Comparison of ENCODE assay signal across 8 cellular contexts in genomic region chr11:62612366-62613274, GRCh38. TPM values are rescaled to one million over a fixed set of nuclear protein-coding genes. Genes with fewer than 3 reads are reported as not detected.
DNase-seq lines count a peak whose midpoint lies in the region; ATAC-seq and TF ChIP-seq lines count a peak whose summit lies in the region.

Gene EML3 (minus strand): TSS chr11:62612775. CDS start chr11:62612457, 318 bp downstream.
Gene ROM1 (plus strand): TSS chr11:62613257. CDS start chr11:62613282, 25 bp downstream.

- peak within 1 kb of the TSS; percentile 87 for H3K4me2 ChIP-seq in MM.1S (ENCODE audit: low read depth, low read length)

- peak within 1 kb of the TSS; percentile 94 for H3K4me3 Mint-ChIP-seq in activated naive CD8-positive, alpha-beta T cell treated with anti-CD3 and anti-CD28 coated beads, Interleukin-2, amount 50 U/mL, for 24 hours
- H3K4me3 Mint-ChIP-seq in progenitor cell of endocrine pancreas (ENCODE audit: low read depth): peak within 1 kb of the TSS; percentile 93

- no peaks in the 10 kb centered on the region for H3K36me3 ChIP-seq in MM.1S (replicated peaks; ENCODE audit: insufficient read depth, low read length)
- H3K36me3 ChIP-seq in upper lobe of left lung: peaks cover 3 to 61% (median 23%) of the 10 kb centered on the region in 4 donors

- TF ChIP-seq CTCF in GM10248 (IDR thresholded peaks at IDR 0.05; ENCODE audit: control extremely low read depth, extremely low read depth, low read depth, missing control alignments): peak; percentile 87
- peak; percentile 89 for TF ChIP-seq CTCF in MM.1S (IDR thresholded peaks at IDR 0.05; ENCODE audit: low read length)
- TF ChIP-seq CTCF in progenitor cell of endocrine pancreas (IDR thresholded peaks at IDR 0.05; ENCODE audit: unreplicated experiment): peak; percentile 99
- peak; percentile 94 to 99 (median 96) for TF ChIP-seq CTCF in upper lobe of left lung (IDR thresholded peaks at IDR 0.05)

- H3K4me3 ChIP-seq in MM.1S (ENCODE audit: low read length): peak within 1 kb of the TSS; percentile 82
- peak within 1 kb of the TSS; percentile 66 to 95 (median 78) for H3K4me3 ChIP-seq in upper lobe of left lung

- no peaks in the 10 kb centered on the region for H3K9me2 ChIP-seq in MM.1S (replicated peaks; ENCODE audit: insufficient read depth, low read length)

- no peak for TF ChIP-seq EP300 in upper lobe of left lung (IDR thresholded peaks at IDR 0.05)

- H3K27me3 ChIP-seq in MM.1S (replicated peaks; ENCODE audit: insufficient read depth, low read length) (no peaks in the 10 kb centered on the region), upper lobe of left lung (no peaks in the 10 kb centered on the region)

- H2AFZ ChIP-seq in MM.1S (ENCODE audit: low read length): peak within 1 kb of the TSS; percentile 79

- CTCF ChIA-PET in GM10248 (lab: Yijun Ruan, JAX): interaction anchor here (0.7 to 5.3 kb wide), 28 partner anchors 8 to 241 kb away, joined by 3 to 50 read pairs (median 4); partner anchors contain the start of genes B3GAT3, BSCL2, C11orf98 and CSKMT

- H3K9me3 Mint-ChIP-seq in activated naive CD8-positive, alpha-beta T cell treated with anti-CD3 and anti-CD28 coated beads, Interleukin-2, amount 50 U/mL, for 24 hours: no peaks in the 10 kb centered on the region
- no peaks in the 10 kb centered on the region for H3K9me3 Mint-ChIP-seq in progenitor cell of endocrine pancreas (ENCODE audit: low read depth)

- TF ChIP-seq POLR2A in upper lobe of left lung (IDR thresholded peaks at IDR 0.05): peak in 1 of 4 donors; percentile 33

- peak; percentile 73 for ATAC-seq in activated naive CD8-positive, alpha-beta T cell treated with anti-CD3 and anti-CD28 coated beads, Interleukin-2, amount 50 U/mL, for 24 hours
- ATAC-seq in left cardiac atrium (peak; percentile 90 to 91), upper lobe of left lung (ENCODE audit: low FRiP score in 2 of 2) (peak; percentile 89 to 94)

- peaks cover 13% of the 10 kb centered on the region for H3K79me2 ChIP-seq in MM.1S (ENCODE audit: low read length)

- H3K4me1 Mint-ChIP-seq in activated naive CD8-positive, alpha-beta T cell treated with anti-CD3 and anti-CD28 coated beads, Interleukin-2, amount 50 U/mL, for 24 hours: peaks cover 50% of the 10 kb centered on the region
- H3K4me1 Mint-ChIP-seq in progenitor cell of endocrine pancreas (ENCODE audit: low read depth): peaks cover 5% of the 10 kb centered on the region

- POLR2A ChIA-PET in GM10248 (lab: Yijun Ruan, JAX): interaction anchor here (1.3 to 1.6 kb wide), 2 partner anchors 21 to 52 kb away, joined by 6 to 9 read pairs; partner anchors contain the start of genes C11orf98, CSKMT and TUT1

- peak within 1 kb of the TSS; percentile 69 for H3K9ac ChIP-seq in MM.1S (ENCODE audit: low read length)

- H3F3A ChIP-seq in MM.1S (ENCODE audit: insufficient read depth, low read length): peaks cover 10% of the 10 kb centered on the region

- peaks cover 14% of the 10 kb centered on the region for H3K4me1 ChIP-seq in MM.1S (ENCODE audit: low read length)
- peaks cover 20 to 32% (median 21%) of the 10 kb centered on the region in 4 donors for H3K4me1 ChIP-seq in upper lobe of left lung

- H3K36me3 Mint-ChIP-seq in activated naive CD8-positive, alpha-beta T cell treated with anti-CD3 and anti-CD28 coated beads, Interleukin-2, amount 50 U/mL, for 24 hours (ENCODE audit: low read depth): peaks cover 27% of the 10 kb centered on the region
- peaks cover 2% of the 10 kb centered on the region for H3K36me3 Mint-ChIP-seq in progenitor cell of endocrine pancreas (ENCODE audit: insufficient read depth)

- H3K9me3 ChIP-seq in MM.1S (replicated peaks; ENCODE audit: insufficient read depth, low read length) (no peaks in the 10 kb centered on the region), upper lobe of left lung (no peaks in the 10 kb centered on the region)

- H3K27ac ChIP-seq in MM.1S (ENCODE audit: low read length): peak within 1 kb of the TSS; percentile 51; the same call in 1 of the 2 replicates
- peak within 1 kb of the TSS; percentile 95 to 99 (median 98) for H3K27ac ChIP-seq in upper lobe of left lung

- peak within 1 kb of the TSS; percentile 97 for H3K27ac Mint-ChIP-seq in activated naive CD8-positive, alpha-beta T cell treated with anti-CD3 and anti-CD28 coated beads, Interleukin-2, amount 50 U/mL, for 24 hours
- H3K27ac Mint-ChIP-seq in progenitor cell of endocrine pancreas: peak within 1 kb of the TSS; percentile 95

- WGBS in upper lobe of left lung, 2 donors: 1 to 7% methylated on average over 5 to 21 of the region's 89 CpGs

- peak; percentile 92 for DNase-seq in GM10248 (ENCODE audit: extremely low spot score)
- DNase-seq in HCEC 1CT: peak; percentile 80
- DNase-seq in MM.1S: peak; percentile 85
- peak; percentile 69 to 87 for DNase-seq in SW 1271 (lab: John Stamatoyannopoulos, UW)
- DNase-seq in activated naive CD8-positive, alpha-beta T cell treated with anti-CD3 and anti-CD28 coated beads, Interleukin-2, amount 50 U/mL, for 24 hours: peak; percentile 89
- DNase-seq in left cardiac atrium: peak; percentile 95
- DNase-seq in progenitor cell of endocrine pancreas (ENCODE audit: low spot score, unreplicated experiment): peak; percentile 77
- peak; percentile 90 to 97 for DNase-seq in upper lobe of left lung

- no peaks in the 10 kb centered on the region for H3K27me3 Mint-ChIP-seq in activated naive CD8-positive, alpha-beta T cell treated with anti-CD3 and anti-CD28 coated beads, Interleukin-2, amount 50 U/mL, for 24 hours
- H3K27me3 Mint-ChIP-seq in progenitor cell of endocrine pancreas: no peaks in the 10 kb centered on the region

- H4K20me1 ChIP-seq in MM.1S (ENCODE audit: insufficient read depth, low read length): no peaks in the 10 kb centered on the region

- intact Hi-C loops in left cardiac atrium (cut with DNase I): no loop called here

RNA-seq across cellular contexts. Expression of gene EML3, which starts in this region (rescaled TPM):
- 10 to 100 TPM; 29.1 to 46.8 TPM for total RNA-seq in left cardiac atrium
- total RNA-seq in progenitor cell of endocrine pancreas: 42.7 and 47.0 TPM in 2 replicates
- 100 to 1,000 TPM in 1 of 6 donors, 10 to 100 TPM in 5; 31.0 to 148 (median 71.0) TPM for total RNA-seq in upper lobe of left lung

RNA-seq across cellular contexts. Expression of gene ROM1, which starts in this region (rescaled TPM):
- total RNA-seq in left cardiac atrium: 1 to 10 TPM; 3.7 to 3.8 TPM
- total RNA-seq in progenitor cell of endocrine pancreas: 0.62 and 0.86 TPM in 2 replicates
- 1 to 10 TPM; 3.1 to 9.2 (median 5.2) TPM for total RNA-seq in upper lobe of left lung

Comparison
In these comparisons a context has a peak if more than half of its experiments do, and no peak if none do; other contexts are left out.
1. Peak in every context shown above with its lines: DNase-seq, ATAC-seq, H3K4me3 ChIP-seq and H3K27ac ChIP-seq.